14 cellular contexts compared by ENCODE assay signal in the genomic region with DNA sequence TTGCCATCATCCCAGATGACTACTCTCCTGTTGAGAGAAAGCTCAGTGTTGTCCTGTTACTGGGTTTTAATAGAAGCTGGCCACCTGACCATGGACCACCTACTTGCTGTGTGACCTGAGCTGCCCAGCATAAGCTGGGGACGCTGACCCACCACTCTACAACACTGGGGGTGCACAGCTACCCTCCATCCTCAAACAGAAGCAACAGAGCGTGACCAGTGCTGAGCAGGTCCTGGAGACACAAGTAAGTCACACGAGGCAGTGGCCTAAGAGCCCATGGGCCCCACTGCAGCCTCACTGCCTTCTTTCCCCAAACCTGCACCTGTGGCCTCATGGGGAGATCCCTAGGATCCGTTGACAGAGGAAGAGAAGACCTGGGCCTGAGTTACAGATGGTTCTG.
A peak's percentile ranks its signal among the peaks of the same experiment; 100 is the strongest.
DNase-seq lines count a peak whose midpoint lies in the region; ATAC-seq and TF ChIP-seq lines count a peak whose summit lies in the region.
"Had no signal": no experiment of that assay in that cellular context is flagged by ENCODE, and none has a peak within 500 bp of the region (broad histone marks: within the 10 kb centered on the region; RNA-seq: fewer than 3 reads in every experiment).

No MANE protein-coding gene starts in this region.

- H3K4me2 ChIP-seq in BLaER1 treated with 17β-estradiol and CSF1 and Interleukin-3, amounts not matched to agents 10 nM and 100 nM, result peak overlapping the region in 8 of 11 experiments; percentile 15 to 52 (median 42); a peak in 11 of 22 replicates
- no peak overlapping the region for H3K4me2 ChIP-seq in DND-41 (ENCODE audit: insufficient read depth, low read length)

- H3K36me3 Mint-ChIP-seq in naive thymus-derived CD4-positive, alpha-beta T cell, result peaks cover 0 to 4% (median 2%) of the 10 kb centered on the region in 5 donors
- H3K36me3 Mint-ChIP-seq in stimulated activated effector memory CD8-positive, alpha-beta T cell treated with anti-CD3 and anti-CD28 coated beads, Interleukin-12 subunit alpha, Interleukin-12 subunit beta, amount 100 ng/mL, for 72 hours, result no peaks in the 10 kb centered on the region
- H3K36me3 Mint-ChIP-seq: CD14-positive monocyte had no signal

- H3K79me2 ChIP-seq in DND-41 (ENCODE audit: insufficient read depth, low read length), result no peaks in the 10 kb centered on the region

- H3K4me1 Mint-ChIP-seq in naive thymus-derived CD4-positive, alpha-beta T cell, result peaks cover 12 to 70% (median 55%) of the 10 kb centered on the region in 7 donors
- peaks cover 19% of the 10 kb centered on the region for H3K4me1 Mint-ChIP-seq in stimulated activated effector memory CD8-positive, alpha-beta T cell treated with anti-CD3 and anti-CD28 coated beads, Interleukin-12 subunit alpha, Interleukin-12 subunit beta, amount 100 ng/mL, for 72 hours

- 0 out of 2 replicates have a peak overlapping the region, but pooled peaks have one; percentile 1 for H2AFZ ChIP-seq in DND-41 (ENCODE audit: low read depth, low read length)
- H2AFZ ChIP-seq: GM23248 had no signal

- no peak for ATAC-seq in DND-41 (ENCODE audit: insufficient read depth, low read depth)
- ATAC-seq in naive thymus-derived CD4-positive, alpha-beta T cell, result no peak
- peak; percentile 19 for ATAC-seq in stimulated activated effector memory CD8-positive, alpha-beta T cell treated with anti-CD3 and anti-CD28 coated beads, Interleukin-12 subunit alpha, Interleukin-12 subunit beta, amount 100 ng/mL, for 72 hours

- POLR2A ChIA-PET in naive thymus-derived CD4-positive, alpha-beta T cell (lab: Charles Lee), result no interaction called here

- H3K9ac ChIP-seq in BLaER1 treated with 17β-estradiol and CSF1 and Interleukin-3, amounts not matched to agents 10 nM and 100 nM, result no peak overlapping the region
- no peak overlapping the region for H3K9ac ChIP-seq in DND-41 (ENCODE audit: low read depth, low read length)
- H3K9ac ChIP-seq: GM23248 had no signal

- H3K27me3 ChIP-seq in BLaER1 treated with 17β-estradiol and CSF1 and Interleukin-3, amounts not matched to agents 10 nM and 100 nM, result no peaks in the 10 kb centered on the region
- no peaks in the 10 kb centered on the region for H3K27me3 ChIP-seq in DND-41 (ENCODE audit: insufficient read depth, low read length, poor library complexity)
- no peaks in the 10 kb centered on the region for H3K27me3 ChIP-seq in naive thymus-derived CD4-positive, alpha-beta T cell (ENCODE audit: control insufficient read depth in 2 of 2, insufficient read depth in 2 of 2, low read length in 2 of 2)

- peaks cover 4 to 36% (median 24%) of the 10 kb centered on the region in 11 experiments; a peak in 19 of 22 replicates for H3K9me3 ChIP-seq in BLaER1 treated with 17β-estradiol and CSF1 and Interleukin-3, amounts not matched to agents 10 nM and 100 nM (replicated peaks in 1 of 11)
- no peaks in the 10 kb centered on the region for H3K9me3 ChIP-seq in DND-41 (ENCODE audit: insufficient read depth, low read length, severe bottlenecking)
- peaks cover 0 to 4% (median 0%) of the 10 kb centered on the region in 3 experiments for H3K9me3 ChIP-seq in naive thymus-derived CD4-positive, alpha-beta T cell (ENCODE audit: control insufficient read depth in 2 of 3, low read length in 3 of 3)

- TF ChIP-seq CTCF in DND-41 (IDR thresholded peaks at IDR 0.05; ENCODE audit: borderline replicate concordance, extremely low read depth, low read length, poor library complexity, severe bottlenecking), result no peak

- peaks cover 0 to 3% (median 0%) of the 10 kb centered on the region in 5 donors for H3K27me3 Mint-ChIP-seq in naive thymus-derived CD4-positive, alpha-beta T cell

- peak overlapping the region in 7 of 9 donors; percentile 41 to 95 (median 63) for H3K27ac Mint-ChIP-seq in naive thymus-derived CD4-positive, alpha-beta T cell
- no peak overlapping the region for H3K27ac Mint-ChIP-seq in stimulated activated effector memory CD8-positive, alpha-beta T cell treated with anti-CD3 and anti-CD28 coated beads, Interleukin-12 subunit alpha, Interleukin-12 subunit beta, amount 100 ng/mL, for 72 hours
- H3K27ac Mint-ChIP-seq: B cell, CD14-positive monocyte had no signal

- H3K4me3 ChIP-seq in BLaER1 treated with 17β-estradiol and CSF1 and Interleukin-3, amounts not matched to agents 10 nM and 100 nM, result no peak overlapping the region
- no peak overlapping the region for H3K4me3 ChIP-seq in DND-41 (ENCODE audit: low read depth in 1 of 2, low read length in 2 of 2)
- H3K4me3 ChIP-seq in naive thymus-derived CD4-positive, alpha-beta T cell (ENCODE audit: low read length), result no peak overlapping the region
- H3K4me3 ChIP-seq: GM23248 had no signal

- no peaks in the 10 kb centered on the region for H4K20me1 ChIP-seq in BLaER1 treated with 17β-estradiol and CSF1 and Interleukin-3, amounts not matched to agents 10 nM and 100 nM
- no peaks in the 10 kb centered on the region for H4K20me1 ChIP-seq in DND-41 (ENCODE audit: insufficient read depth, low read length)

- H3K27ac ChIP-seq in BLaER1 treated with 17β-estradiol and CSF1 and Interleukin-3, amounts not matched to agents 10 nM and 100 nM, result no peak overlapping the region
- peak overlapping the region; percentile 60 for H3K27ac ChIP-seq in DND-41 (ENCODE audit: low read length)
- no peak overlapping the region for H3K27ac ChIP-seq in naive thymus-derived CD4-positive, alpha-beta T cell (ENCODE audit: low read depth, low read length)
- H3K27ac ChIP-seq: GM23248, HL-60 had no signal

- CTCF ChIA-PET in naive thymus-derived CD4-positive, alpha-beta T cell (lab: Charles Lee), result interaction anchor here (0.9 kb wide), 1 partner anchor 12 kb away, joined by 3 read pairs; no protein-coding TSS in a partner anchor

- intact Hi-C loops in naive thymus-derived CD4-positive, alpha-beta T cell (cut with micrococcal nuclease), result no loop called here

- no peaks in the 10 kb centered on the region; a peak in 1 of 22 replicates for H3K36me3 ChIP-seq in BLaER1 treated with 17β-estradiol and CSF1 and Interleukin-3, amounts not matched to agents 10 nM and 100 nM
- H3K36me3 ChIP-seq in DND-41 (ENCODE audit: insufficient read depth, low read length), result no peaks in the 10 kb centered on the region
- H3K36me3 ChIP-seq in naive thymus-derived CD4-positive, alpha-beta T cell (ENCODE audit: control insufficient read depth in 2 of 3, insufficient read depth in 3 of 3, low read length in 3 of 3), result no peaks in the 10 kb centered on the region

- peaks cover 0 to 4% (median 3%) of the 10 kb centered on the region in 11 donors for H3K9me3 Mint-ChIP-seq in naive thymus-derived CD4-positive, alpha-beta T cell
- H3K9me3 Mint-ChIP-seq in stimulated activated effector memory CD8-positive, alpha-beta T cell treated with anti-CD3 and anti-CD28 coated beads, Interleukin-12 subunit alpha, Interleukin-12 subunit beta, amount 100 ng/mL, for 72 hours, result no peaks in the 10 kb centered on the region

- no peak overlapping the region for H3K4me3 Mint-ChIP-seq in naive thymus-derived CD4-positive, alpha-beta T cell
- H3K4me3 Mint-ChIP-seq in stimulated activated effector memory CD8-positive, alpha-beta T cell treated with anti-CD3 and anti-CD28 coated beads, Interleukin-12 subunit alpha, Interleukin-12 subunit beta, amount 100 ng/mL, for 72 hours, result no peak overlapping the region
- H3K4me3 Mint-ChIP-seq: B cell, CD14-positive monocyte had no signal

- H3K4me1 ChIP-seq in BLaER1 treated with 17β-estradiol and CSF1 and Interleukin-3, amounts not matched to agents 10 nM and 100 nM, result peaks cover 14 to 51% (median 36%) of the 10 kb centered on the region in 10 experiments
- H3K4me1 ChIP-seq in DND-41 (ENCODE audit: insufficient read depth, low read length), result peaks cover 50% of the 10 kb centered on the region
- peaks cover 0 to 25% of the 10 kb centered on the region in 2 donors for H3K4me1 ChIP-seq in naive thymus-derived CD4-positive, alpha-beta T cell (ENCODE audit: control insufficient read depth in 2 of 2, insufficient read depth in 2 of 2, low read length in 2 of 2)

- DNase-seq in DND-41 (no peak), HUDEP-2 (lab: John Stamatoyannopoulos, UW; ENCODE audit: unreplicated experiment in 76 of 76) (no peak)
- no peak for DNase-seq in naive thymus-derived CD4-positive, alpha-beta T cell
- no peak for DNase-seq in stimulated activated effector memory CD8-positive, alpha-beta T cell treated with anti-CD3 and anti-CD28 coated beads, Interleukin-12 subunit alpha, Interleukin-12 subunit beta, amount 100 ng/mL, for 72 hours (ENCODE audit: low spot score in 2 of 2)
- DNase-seq in stimulated activated naive CD4-positive, alpha-beta T cell treated with Interleukin-2 at 50 U/mL for 16 hours (lab: John Stamatoyannopoulos, UW), result no peak
- DNase-seq in effector CD8-positive, alpha-beta T cell (lab: John Stamatoyannopoulos, UW), result no peak
- DNase-seq: DMS53, GM23248, H7, IMR-90 had no signal
